ENCODE assay signal across 9 cellular contexts in genomic region chrX:69616520-69617203, GRCh38. TPM values are rescaled to one million over a fixed set of nuclear protein-coding genes. Genes with fewer than 3 reads are reported as not detected.
DNase-seq lines count a peak whose midpoint lies in the region; ATAC-seq lines count a peak whose summit lies in the region.
"Had no signal": no experiment of that assay in that cellular context is flagged by ENCODE, and none has a peak within 500 bp of the region (broad histone marks: within the 10 kb centered on the region; RNA-seq: fewer than 3 reads in every experiment).

No MANE protein-coding gene starts in this region.

- no peaks in the 10 kb centered on the region for H3K36me3 ChIP-seq in esophagus (ENCODE audit: control insufficient read depth in 2 of 2, insufficient read depth in 2 of 2, low read length in 1 of 2)
- no peaks in the 10 kb centered on the region for H3K36me3 ChIP-seq in naive thymus-derived CD4-positive, alpha-beta T cell (ENCODE audit: control insufficient read depth in 2 of 3, insufficient read depth in 3 of 3, low read length in 3 of 3)
- H3K36me3 ChIP-seq: neutrophil had no signal

- POLR2A ChIA-PET in activated CD4-positive, alpha-beta T cell treated with anti-CD3 and anti-CD28 coated beads, Interleukin-2, amount 10 ng/mL, durations not matched to agents 7 days and 5 days (lab: Charles Lee) = no interaction called here
- POLR2A ChIA-PET in naive thymus-derived CD4-positive, alpha-beta T cell (lab: Charles Lee) = no interaction called here

- peaks cover 0 to 4% of the 10 kb centered on the region in 2 donors for H3K27me3 ChIP-seq in esophagus (ENCODE audit: control insufficient read depth in 1 of 2, insufficient read depth in 2 of 2, low read length in 2 of 2)
- H3K27me3 ChIP-seq in naive thymus-derived CD4-positive, alpha-beta T cell (ENCODE audit: control insufficient read depth in 2 of 2, insufficient read depth in 2 of 2, low read length in 2 of 2) = no peaks in the 10 kb centered on the region

- CTCF ChIA-PET in activated CD4-positive, alpha-beta T cell treated with anti-CD3 and anti-CD28 coated beads, Interleukin-2, amount 10 ng/mL, durations not matched to agents 7 days and 5 days (lab: Charles Lee) = no interaction called here
- CTCF ChIA-PET in naive thymus-derived CD4-positive, alpha-beta T cell (lab: Charles Lee) = no interaction called here

- intact Hi-C loops in naive thymus-derived CD4-positive, alpha-beta T cell (cut with micrococcal nuclease) = loop anchor here (1.0 to 10.0 kb wide), 7 partner anchors 112 to 678 kb away; partner anchors contain the start of genes IGBP1 (in 2 of the 2), NALF2 (in 2 of the 2), KIF4A (in 1 of the 2) and PJA1 (in 1 of the 2)

- WGBS in esophagus, 2 donors = 0 to 22% methylated on average over 47 of the region's 47 CpGs

- H3K4me1 Mint-ChIP-seq in activated CD4-positive, alpha-beta T cell treated with anti-CD3 and anti-CD28 coated beads, Interleukin-2, amount 10 ng/mL, durations not matched to agents 7 days and 5 days = no peaks in the 10 kb centered on the region
- H3K4me1 Mint-ChIP-seq in naive thymus-derived CD4-positive, alpha-beta T cell = peaks cover 3 to 25% (median 17%) of the 10 kb centered on the region in 7 donors

- peak overlapping the region; percentile 9 for H3K27ac Mint-ChIP-seq in activated CD4-positive, alpha-beta T cell treated with anti-CD3 and anti-CD28 coated beads, Interleukin-2, amount 10 ng/mL, durations not matched to agents 7 days and 5 days
- H3K27ac Mint-ChIP-seq in naive thymus-derived CD4-positive, alpha-beta T cell = peak overlapping the region in 1 of 9 donors; percentile 67

- ATAC-seq in HG03432 (IDR thresholded peaks at IDR 0.05; ENCODE audit: unreplicated experiment) (peak; percentile 7), GM19023 (IDR thresholded peaks at IDR 0.05; ENCODE audit: unreplicated experiment) (no peak), HG03139 (IDR thresholded peaks at IDR 0.05; ENCODE audit: unreplicated experiment) (no peak), HG03442 (IDR thresholded peaks at IDR 0.05; ENCODE audit: unreplicated experiment) (no peak)
- peak; percentile 24 for ATAC-seq in naive thymus-derived CD4-positive, alpha-beta T cell

- H3K27ac ChIP-seq in esophagus (ENCODE audit: low read depth in 2 of 2, low read length in 1 of 2) = no peak overlapping the region
- peak overlapping the region; percentile 14 for H3K27ac ChIP-seq in naive thymus-derived CD4-positive, alpha-beta T cell (ENCODE audit: low read depth, low read length)
- H3K27ac ChIP-seq: neutrophil had no signal

- no peak for DNase-seq in activated CD4-positive, alpha-beta T cell treated with anti-CD3 and anti-CD28 coated beads, Interleukin-2, amount 10 ng/mL, durations not matched to agents 7 days and 5 days
- DNase-seq in naive thymus-derived CD4-positive, alpha-beta T cell = peak in 5 of 9 donors; percentile 0 to 20 (median 1)
- no peak for DNase-seq in NCI-H2227 treated with DMSO at 0.1 percent for 48 hours (lab: John Stamatoyannopoulos, UW)

- no peaks in the 10 kb centered on the region for H3K4me1 ChIP-seq in esophagus (ENCODE audit: control insufficient read depth in 2 of 2, insufficient read depth in 2 of 2, low read length in 1 of 2)
- H3K4me1 ChIP-seq in naive thymus-derived CD4-positive, alpha-beta T cell (ENCODE audit: control insufficient read depth in 2 of 2, insufficient read depth in 2 of 2, low read length in 2 of 2) = no peaks in the 10 kb centered on the region

- peaks cover 25% of the 10 kb centered on the region for H3K27me3 Mint-ChIP-seq in activated CD4-positive, alpha-beta T cell treated with anti-CD3 and anti-CD28 coated beads, Interleukin-2, amount 10 ng/mL, durations not matched to agents 7 days and 5 days
- H3K27me3 Mint-ChIP-seq in naive thymus-derived CD4-positive, alpha-beta T cell = peaks cover 0 to 19% (median 0%) of the 10 kb centered on the region in 5 donors

- no peaks in the 10 kb centered on the region for H3K9me3 ChIP-seq in esophagus (ENCODE audit: control insufficient read depth in 2 of 2, insufficient read depth in 1 of 2, low read depth in 1 of 2, low read length in 1 of 2)
- H3K9me3 ChIP-seq in naive thymus-derived CD4-positive, alpha-beta T cell (ENCODE audit: control insufficient read depth in 2 of 3, low read length in 3 of 3) = no peaks in the 10 kb centered on the region
- H3K9me3 ChIP-seq: neutrophil had no signal

- H3K9me3 Mint-ChIP-seq in activated CD4-positive, alpha-beta T cell treated with anti-CD3 and anti-CD28 coated beads, Interleukin-2, amount 10 ng/mL, durations not matched to agents 7 days and 5 days = no peaks in the 10 kb centered on the region
- no peaks in the 10 kb centered on the region for H3K9me3 Mint-ChIP-seq in naive thymus-derived CD4-positive, alpha-beta T cell

- H3K4me3 ChIP-seq in esophagus (ENCODE audit: low read depth in 1 of 2, low read length in 2 of 2) = peak overlapping the region; percentile 41 to 58
- H3K4me3 ChIP-seq in naive thymus-derived CD4-positive, alpha-beta T cell (ENCODE audit: low read length) = peak overlapping the region; percentile 43

- peak overlapping the region; percentile 69 for H3K4me3 Mint-ChIP-seq in activated CD4-positive, alpha-beta T cell treated with anti-CD3 and anti-CD28 coated beads, Interleukin-2, amount 10 ng/mL, durations not matched to agents 7 days and 5 days
- peak overlapping the region; percentile 68 to 89 (median 84) for H3K4me3 Mint-ChIP-seq in naive thymus-derived CD4-positive, alpha-beta T cell

- H3K36me3 Mint-ChIP-seq in activated CD4-positive, alpha-beta T cell treated with anti-CD3 and anti-CD28 coated beads, Interleukin-2, amount 10 ng/mL, durations not matched to agents 7 days and 5 days (ENCODE audit: low read depth) = no peaks in the 10 kb centered on the region
- no peaks in the 10 kb centered on the region for H3K36me3 Mint-ChIP-seq in naive thymus-derived CD4-positive, alpha-beta T cell

RNA-seq across cellular contexts. Expression of gene EDA, which starts 0.7 kb away (rescaled TPM):
- total RNA-seq in activated CD4-positive, alpha-beta T cell treated with anti-CD3 and anti-CD28 coated beads, Interleukin-2, amount 10 ng/mL, durations not matched to agents 7 days and 5 days = 1 to 10 TPM; 1.4 to 1.9 TPM
- under 1 TPM; 0.57 to 0.92 TPM for polyA plus RNA-seq in esophagus
- total RNA-seq in naive thymus-derived CD4-positive, alpha-beta T cell = 10 to 100 TPM in 2 of 5 experiments, 1 to 10 TPM in 3; 2.4 to 14.3 (median 3.2) TPM
- 1 to 10 TPM; 1.1 to 1.4 TPM for polyA plus RNA-seq in naive thymus-derived CD4-positive, alpha-beta T cell

Comparison
In these comparisons a context has a peak if more than half of its experiments do, and no peak if none do; other contexts are left out.
1. ATAC-seq: peak in HG03432 (single experiment) and naive thymus-derived CD4-positive, alpha-beta T cell (single experiment); none in GM19023 (single experiment), HG03139 (single experiment) and HG03442 (single experiment).
2. DNase-seq: peak in naive thymus-derived CD4-positive, alpha-beta T cell (5 of 9); none in activated CD4-positive, alpha-beta T cell treated with anti-CD3 and anti-CD28 coated beads, Interleukin-2, amount 10 ng/mL, durations not matched to agents 7 days and 5 days (single experiment) and NCI-H2227 treated with DMSO at 0.1 percent for 48 hours (single experiment).